In genomic region chr10:1736972-1737221, GRCh38 we compare ENCODE assay signal across 10 cellular contexts. TPM values are rescaled to one million over a fixed set of nuclear protein-coding genes. Genes with fewer than 3 reads are reported as not detected.
A peak's percentile ranks its signal among the peaks of the same experiment; 100 is the strongest.
DNase-seq lines count a peak whose midpoint lies in the region; ATAC-seq, FAIRE-seq and TF ChIP-seq lines count a peak whose summit lies in the region.
"Had no signal": no experiment of that assay in that cellular context is flagged by ENCODE, and none has a peak within 500 bp of the region (broad histone marks: within the 10 kb centered on the region; RNA-seq: fewer than 3 reads in every experiment).

No MANE protein-coding gene starts in this region.

- no peaks in the 10 kb centered on the region for H3K9me3 Mint-ChIP-seq in naive B cell

- H3K27ac Mint-ChIP-seq in naive B cell, result peak overlapping the region in 1 of 6 donors; percentile 18

- DNase-seq in A549 (ENCODE audit: low read depth in 1 of 2, low spot score in 1 of 2), result no peak
- DNase-seq in breast epithelium (ENCODE audit: low spot score in 2 of 2), result no peak
- no peak for DNase-seq in naive B cell
- no peak for DNase-seq in NCI-H1105 treated with DMSO at 0.1 percent for 48 hours (lab: John Stamatoyannopoulos, UW)
- no peak for DNase-seq in KG1 (lab: John Stamatoyannopoulos, UW)
- DNase-seq in DMS114 treated with DMSO at 0.1 percent for 48 hours (lab: John Stamatoyannopoulos, UW; ENCODE audit: unreplicated experiment), result no peak
- DNase-seq in 8988T, result no peak
- DNase-seq: PC-9 had no signal

- H3K4me3 Mint-ChIP-seq in naive B cell, result peak overlapping the region; percentile 66 to 88 (median 79)

- peaks cover 19 to 36% (median 34%) of the 10 kb centered on the region in 3 donors for H3K4me1 Mint-ChIP-seq in naive B cell

- peaks cover 75 to 77% (median 76%) of the 10 kb centered on the region in 3 donors for H3K27me3 Mint-ChIP-seq in naive B cell

- TF ChIP-seq CTCF in A549 (IDR thresholded peaks at IDR 0.05), result no peak
- no peak for TF ChIP-seq CTCF in breast epithelium (IDR thresholded peaks at IDR 0.05)

- FAIRE-seq in A549 (lab: Jason Lieb, UNC), result no peak

- POLR2A ChIA-PET in A549 (lab: Yijun Ruan, JAX), result no interaction called here

- H3K9me3 ChIP-seq in A549 (no peaks in the 10 kb centered on the region), breast epithelium (no peaks in the 10 kb centered on the region)
- H3K9me3 ChIP-seq: adrenal gland had no signal

- CTCF ChIA-PET in A549 (lab: Yijun Ruan, JAX), result no interaction called here

- H3K4me2 ChIP-seq in A549, result peak overlapping the region; percentile 54
- H3K4me2 ChIP-seq: PC-9 had no signal

- no peak for TF ChIP-seq POLR2A in A549 (IDR thresholded peaks at IDR 0.05; ENCODE audit: low read length)
- no peak for TF ChIP-seq POLR2A in breast epithelium (IDR thresholded peaks at IDR 0.05)

- peaks cover 6 to 7% of the 10 kb centered on the region in 2 donors for H3K36me3 Mint-ChIP-seq in naive B cell

- intact Hi-C loops in breast epithelium (cut with DNase I; ENCODE audit: low total_unique reads), result no loop called here

- 6% methylated on average over 7 of the region's 17 CpGs for WGBS in A549 (ENCODE audit: missing lambda C conversion rate)

- H3K4me1 ChIP-seq in A549 (no peaks in the 10 kb centered on the region), breast epithelium (peaks cover 0 to 5% of the 10 kb centered on the region in 2 donors)
- H3K4me1 ChIP-seq: adrenal gland had no signal

- ATAC-seq in A549 (0 out of 6 replicates have a peak, but pooled peaks of 1 of the 2 experiments have one; percentile 32), GM21723 (IDR thresholded peaks at IDR 0.05; ENCODE audit: unreplicated experiment) (peak; percentile 26), naive B cell (ENCODE audit: low read depth in 2 of 2) (peak in 1 of 2 donors; percentile 11)

- H3K4me3 ChIP-seq in A549 (no peak overlapping the region), breast epithelium (peak overlapping the region; percentile 14 to 57 (median 35))
- H3K4me3 ChIP-seq: adrenal gland, PC-9 had no signal

- no peak for TF ChIP-seq RAD21 in A549 (conservative IDR thresholded peaks at IDR 0.05 in 1 of 2, IDR thresholded peaks at IDR 0.05 in 1 of 2)

- H3K27ac ChIP-seq in A549 (no peak overlapping the region), breast epithelium (no peak overlapping the region)
- H3K27ac ChIP-seq: adrenal gland, PC-9 had no signal

- no peaks in the 10 kb centered on the region for H3K36me3 ChIP-seq in breast epithelium
- H3K36me3 ChIP-seq: adrenal gland had no signal

- H3K27me3 ChIP-seq in breast epithelium, result peaks cover 0 to 90% of the 10 kb centered on the region in 2 donors

- TF ChIP-seq EP300 in A549 (IDR thresholded peaks at IDR 0.05), result no peak

TF ChIP-seq in A549, 52 proteins besides CTCF, POLR2A, EP300 and RAD21:
- TF ChIP-seq TFCP2L1 (CRISPR knock-in tag; IDR thresholded peaks at IDR 0.05) (no peak), JUN (IDR thresholded peaks at IDR 0.05) (no peak), HDAC2 (IDR thresholded peaks at IDR 0.05) (no peak), FOSB (CRISPR knock-in tag; IDR thresholded peaks at IDR 0.05) (no peak)
TF ChIP-seq in A549: peak in this region for 0.

RNA-seq across cellular contexts. Expression of gene ADARB2, which starts 0.4 kb away (rescaled TPM):
- not detected in 2 replicates for polyA plus RNA-seq in A549 (2011; rRNA removed)
- not detected in 2 replicates for polyA plus RNA-seq in A549 (2012; cell fraction: cytosol; rRNA removed)
- not detected in 2 replicates for polyA plus RNA-seq in A549 (2012; cell fraction: nucleus; rRNA removed)
- polyA plus RNA-seq in A549 (2017; fragmentation: RNase III; extraction: RNeasy Plus Mini Kit Qiagen cat#74134 plus additional on column Dnase treatment), result not detected in 3 replicates
- polyA minus RNA-seq in A549 (2011; rRNA and poly(A)+ RNA removed), result not detected in 2 replicates
- total RNA-seq in breast epithelium, result 1 to 10 TPM in 2 of 3 donors, under 1 TPM in 1; 0.32 to 3.9 (median 2.0) TPM
- under 1 TPM in 2 of 6 donors, not detected in 4; 0.10 to 0.12 TPM for polyA plus RNA-seq in naive B cell (ENCODE audit: low read depth in 6 of 6)
- total RNA-seq: PC-9 had no signal
